ENCODE assay signal across 20 cellular contexts in genomic region chr17:31687505-31688126, GRCh38.
DNase-seq lines count a peak whose midpoint lies in the region; ATAC-seq, FAIRE-seq and TF ChIP-seq lines count a peak whose summit lies in the region.
"Had no signal": no experiment of that assay in that cellular context is flagged by ENCODE, and none has a peak within 500 bp of the region (broad histone marks: within the 10 kb centered on the region; RNA-seq: fewer than 3 reads in every experiment).

No MANE protein-coding gene starts in this region.

- CTCF ChIA-PET in HEK293T (lab: Yijun Ruan, JAX) = no interaction called here
- CTCF ChIA-PET in activated CD4-positive, alpha-beta T cell treated with anti-CD3 and anti-CD28 coated beads for 36 hours (lab: Charles Lee) = interaction anchor here (0.6 kb wide), 1 partner anchor 96 kb away, joined by 3 read pairs; no protein-coding TSS in a partner anchor

- H3K27ac Mint-ChIP-seq in type B pancreatic cell = no peak overlapping the region
- H3K27ac Mint-ChIP-seq in activated CD4-positive, alpha-beta T cell treated with anti-CD3 and anti-CD28 coated beads for 36 hours = no peak overlapping the region

- H3K9ac ChIP-seq in GM23248 = no peak overlapping the region

- no peak overlapping the region for H3K27ac ChIP-seq in GM23248
- H3K27ac ChIP-seq: HL-60, RWPE1, SJCRH30 had no signal

- 90 to 92% methylated on average over 6 of the region's 6 CpGs for WGBS in GM23248 (ENCODE audit: low coverage in 1 of 2, low lambda C conversion rate in 2 of 2, missing lambda C conversion rate in 2 of 2), 2 experiments

- no peaks in the 10 kb centered on the region for H3K9me3 ChIP-seq in GM23248 (ENCODE audit: low read depth)
- H3K9me3 ChIP-seq: SJCRH30 had no signal

- in situ Hi-C loops in GM23248 (cut with MboI) = no loop called here

- no peaks in the 10 kb centered on the region for H3K36me3 Mint-ChIP-seq in type B pancreatic cell
- no peaks in the 10 kb centered on the region for H3K36me3 Mint-ChIP-seq in activated CD4-positive, alpha-beta T cell treated with anti-CD3 and anti-CD28 coated beads for 36 hours (ENCODE audit: low read depth)

- no peaks in the 10 kb centered on the region for H3K4me1 ChIP-seq in GM23248 (ENCODE audit: insufficient read depth)
- H3K4me1 ChIP-seq: SJCRH30 had no signal

- H4K20me1 ChIP-seq in GM23248 (ENCODE audit: insufficient read depth) = no peaks in the 10 kb centered on the region

- no peaks in the 10 kb centered on the region for H3K36me3 ChIP-seq in GM23248 (ENCODE audit: low read depth)
- H3K36me3 ChIP-seq: SJCRH30 had no signal

- intact Hi-C loops in activated CD4-positive, alpha-beta T cell treated with anti-CD3 and anti-CD28 coated beads for 36 hours (cut with DNase I, micrococcal nuclease) = loop anchor here in 1 of 2 experiments (10.0 kb wide), 1 partner anchor 217 kb away; the partner anchor contains the start of gene UTP6

- H3K27me3 ChIP-seq in GM23248 (replicated peaks; ENCODE audit: insufficient read depth) = no peaks in the 10 kb centered on the region
- H3K27me3 ChIP-seq: SJCRH30 had no signal

- POLR2A ChIA-PET in HEK293T (lab: Yijun Ruan, JAX) = no interaction called here
- POLR2A ChIA-PET in activated CD4-positive, alpha-beta T cell treated with anti-CD3 and anti-CD28 coated beads for 36 hours (lab: Charles Lee) = no interaction called here

- H3K9me2 ChIP-seq in GM23248 (ENCODE audit: insufficient read depth) = no peaks in the 10 kb centered on the region

- H3K4me1 Mint-ChIP-seq in type B pancreatic cell (ENCODE audit: unreplicated experiment) = peaks cover 9% of the 10 kb centered on the region
- H3K4me1 Mint-ChIP-seq in activated CD4-positive, alpha-beta T cell treated with anti-CD3 and anti-CD28 coated beads for 36 hours = no peaks in the 10 kb centered on the region

- H2AFZ ChIP-seq in GM23248 = no peak overlapping the region

- TF ChIP-seq CTCF in type B pancreatic cell (conservative IDR thresholded peaks at IDR 0.05) = no peak

- peak; percentile 55 for FAIRE-seq in RCC 7860 (lab: Jason Lieb, UNC)
- FAIRE-seq: GM18507 had no signal

- no peak overlapping the region for H3K4me3 ChIP-seq in GM23248
- H3K4me3 ChIP-seq: SJCRH30 had no signal

- no peak for DNase-seq in HEK293T (ENCODE audit: extremely low spot score)
- no peak for DNase-seq in RCC 7860 (ENCODE audit: low spot score)
- peak; percentile 40 for DNase-seq in type B pancreatic cell (ENCODE audit: extremely low spot score, unreplicated experiment)
- no peak for DNase-seq in activated CD4-positive, alpha-beta T cell treated with anti-CD3 and anti-CD28 coated beads for 36 hours
- DNase-seq in stimulated activated CD4-positive, alpha-beta T cell treated with anti-CD3 and anti-CD28 coated beads, Interleukin-1b, Interleukin-23, amount 100 ng/mL, for 48 hours = no peak
- no peak for DNase-seq in GM23248
- DNase-seq: C1 segment of cervical spinal cord, DMS153, HCEC 1CT, KBM-7, NCI-H1092 treated with DMSO at 0.1 percent for 48 hours, NCI-H1930, NCI-H2171 treated with DMSO at 0.1 percent for 48 hours, NCI-H510A treated with DMSO at 0.1 percent for 48 hours, SJCRH30, SW 1271 had no signal

- H3K9me3 Mint-ChIP-seq in type B pancreatic cell = no peaks in the 10 kb centered on the region
- no peaks in the 10 kb centered on the region for H3K9me3 Mint-ChIP-seq in activated CD4-positive, alpha-beta T cell treated with anti-CD3 and anti-CD28 coated beads for 36 hours (ENCODE audit: low read depth)

- H3K27me3 Mint-ChIP-seq in type B pancreatic cell = peaks cover 8% of the 10 kb centered on the region
- peaks cover 16% of the 10 kb centered on the region for H3K27me3 Mint-ChIP-seq in activated CD4-positive, alpha-beta T cell treated with anti-CD3 and anti-CD28 coated beads for 36 hours

- H3F3A ChIP-seq in GM23248 (ENCODE audit: insufficient read depth) = no peaks in the 10 kb centered on the region

- no peaks in the 10 kb centered on the region for H3K79me2 ChIP-seq in GM23248 (ENCODE audit: insufficient read depth)

- H3K4me2 ChIP-seq in GM23248 (ENCODE audit: unreplicated experiment) = no peak overlapping the region

- no peak overlapping the region for H3K4me3 Mint-ChIP-seq in type B pancreatic cell
- H3K4me3 Mint-ChIP-seq in activated CD4-positive, alpha-beta T cell treated with anti-CD3 and anti-CD28 coated beads for 36 hours = no peak overlapping the region

- peak; percentile 38 for ATAC-seq in esophagus mucosa
- no peak for ATAC-seq in activated CD4-positive, alpha-beta T cell treated with anti-CD3 and anti-CD28 coated beads for 36 hours

TF ChIP-seq in HEK293T, 16 proteins besides CTCF, POLR2A, EP300 and RAD21:
- TF ChIP-seq PKNOX1 (IDR thresholded peaks at IDR 0.05) = peak; percentile 61
- TF ChIP-seq TARDBP (IDR thresholded peaks at IDR 0.05) = no peak
